ENCODE assay signal across 1 cellular context in genomic region chr13:91347212-91347995, GRCh38.
TF ChIP-seq lines count a peak whose summit lies in the region.

Gene MIR17HG (plus strand): TSS chr13:91347687.

TF ChIP-seq in HepG2, 621 proteins besides CTCF, POLR2A, EP300 and RAD21 (continued from another document and continues in another):
- TF ChIP-seq ZNF784 (CRISPR knock-in tag; IDR thresholded peaks at IDR 0.05; ENCODE audit: borderline replicate concordance) (peak; percentile 44; the same call in 1 of the 2 replicates), ELF3 (CRISPR knock-in tag; IDR thresholded peaks at IDR 0.05) (peak; percentile 27; the same call in 1 of the 2 replicates), EEA1 (CRISPR knock-in tag; IDR thresholded peaks at IDR 0.05; ENCODE audit: borderline replicate concordance) (no peak), MTERF4 (CRISPR knock-in tag; IDR thresholded peaks at IDR 0.05) (peak; percentile 45; the same call in 1 of the 2 replicates), SOX6 (IDR thresholded peaks at IDR 0.05) (no peak), SOX6 (CRISPR knock-in tag; IDR thresholded peaks at IDR 0.05) (no peak), ETV6 (CRISPR knock-in tag; conservative IDR thresholded peaks at IDR 0.05) (0 out of 2 replicates have a peak, but pooled peaks have one; percentile 49), PATZ1 (CRISPR knock-in tag; IDR thresholded peaks at IDR 0.05) (peak; percentile 44), MEIS1 (CRISPR knock-in tag; IDR thresholded peaks at IDR 0.05; ENCODE audit: borderline replicate concordance) (no peak), ZBTB14 (CRISPR knock-in tag; IDR thresholded peaks at IDR 0.05) (peak; percentile 67), ZNF770 (CRISPR knock-in tag; IDR thresholded peaks at IDR 0.05) (peak; percentile 10; the same call in 1 of the 2 replicates), ATF6 (CRISPR knock-in tag; conservative IDR thresholded peaks at IDR 0.05) (no peak), ZFY (CRISPR knock-in tag; IDR thresholded peaks at IDR 0.05) (peak; percentile 77), PITX1 (CRISPR knock-in tag; IDR thresholded peaks at IDR 0.05) (peak; percentile 39; the same call in 1 of the 2 replicates), FOXA3 (CRISPR knock-in tag; IDR thresholded peaks at IDR 0.05) (no peak), ZNF747 (CRISPR knock-in tag; IDR thresholded peaks at IDR 0.05; ENCODE audit: borderline replicate concordance) (no peak), MIXL1 (CRISPR knock-in tag; IDR thresholded peaks at IDR 0.05) (no peak), TFE3 (CRISPR knock-in tag; IDR thresholded peaks at IDR 0.05) (0 out of 2 replicates have a peak, but pooled peaks have one; percentile 53), DRAP1 (CRISPR knock-in tag; IDR thresholded peaks at IDR 0.05) (peak; percentile 97), ZNF841 (CRISPR knock-in tag; IDR thresholded peaks at IDR 0.05; ENCODE audit: borderline replicate concordance) (peak; percentile 69; the same call in 1 of the 2 replicates), ZNF460 (CRISPR knock-in tag; IDR thresholded peaks at IDR 0.05; ENCODE audit: borderline replicate concordance) (no peak), ZNF589 (CRISPR knock-in tag; conservative IDR thresholded peaks at IDR 0.05) (no peak), ZNF776 (CRISPR knock-in tag; IDR thresholded peaks at IDR 0.05) (peak; percentile 54; the same call in 1 of the 2 replicates), TBL1XR1 (IDR thresholded peaks at IDR 0.05; ENCODE audit: borderline replicate concordance, low read length, partially characterized antibody) (no peak), NFKB2 (CRISPR knock-in tag; IDR thresholded peaks at IDR 0.05; ENCODE audit: borderline replicate concordance) (0 out of 2 replicates have a peak, but pooled peaks have one; percentile 55), KLF15 (CRISPR knock-in tag; IDR thresholded peaks at IDR 0.05; ENCODE audit: borderline replicate concordance) (no peak), RXRB (CRISPR knock-in tag; IDR thresholded peaks at IDR 0.05; ENCODE audit: borderline replicate concordance) (no peak), ZNF567 (CRISPR knock-in tag; IDR thresholded peaks at IDR 0.05; ENCODE audit: borderline replicate concordance) (0 out of 2 replicates have a peak, but pooled peaks have one; percentile 32), E2F2 (CRISPR knock-in tag; IDR thresholded peaks at IDR 0.05; ENCODE audit: borderline replicate concordance) (no peak), MBD4 (IDR thresholded peaks at IDR 0.05; ENCODE audit: borderline replicate concordance, low read length) (no peak), SIX4 (CRISPR knock-in tag; IDR thresholded peaks at IDR 0.05) (no peak), ZNF33B (CRISPR knock-in tag; IDR thresholded peaks at IDR 0.05) (peak; percentile 59; the same call in 1 of the 2 replicates), TCF7L2 (IDR thresholded peaks at IDR 0.05; ENCODE audit: low read depth, low read length) (no peak), ZNF24 (IDR thresholded peaks at IDR 0.05) (no peak), MXD3 (CRISPR knock-in tag; IDR thresholded peaks at IDR 0.05) (peak; percentile 80; the same call in 1 of the 2 replicates), ZNF331 (CRISPR knock-in tag; IDR thresholded peaks at IDR 0.05) (no peak), NFE2L2 (IDR thresholded peaks at IDR 0.05; ENCODE audit: low read length) (no peak), PRPF4 (IDR thresholded peaks at IDR 0.05; ENCODE audit: low read depth, low read length, poor library complexity, severe bottlenecking) (no peak), AHDC1 (CRISPR knock-in tag; IDR thresholded peaks at IDR 0.05; ENCODE audit: borderline replicate concordance) (peak; percentile 73; the same call in 1 of the 2 replicates), ZNF451 (CRISPR knock-in tag; IDR thresholded peaks at IDR 0.05) (peak; percentile 61; the same call in 1 of the 2 replicates), NFRKB (IDR thresholded peaks at IDR 0.05) (no peak), ZC3H4 (CRISPR knock-in tag; IDR thresholded peaks at IDR 0.05; ENCODE audit: borderline replicate concordance) (no peak), ZFP41 (CRISPR knock-in tag; IDR thresholded peaks at IDR 0.05; ENCODE audit: borderline replicate concordance) (peak; percentile 74; the same call in 1 of the 2 replicates), FOXA1 (IDR thresholded peaks at IDR 0.05) (no peak), FOXA1 (CRISPR knock-in tag; IDR thresholded peaks at IDR 0.05) (peak; percentile 43), SIN3A (IDR thresholded peaks at IDR 0.05; ENCODE audit: borderline replicate concordance, low read depth, low read length) (peak; percentile 65; the same call in 1 of the 2 replicates)
